1 cellular context compared by ENCODE assay signal in genomic region chr3:4986611-4987373, GRCh38.
A peak's percentile ranks its signal among the peaks of the same experiment; 100 is the strongest.
TF ChIP-seq lines count a peak whose summit lies in the region.

No MANE protein-coding gene starts in this region.

TF ChIP-seq in K562, 482 proteins besides CTCF, POLR2A, EP300 and RAD21 (continued from another document and continues in another):
- no peak for TF ChIP-seq ETS2 (tag; IDR thresholded peaks at IDR 0.05; ENCODE audit: borderline replicate concordance, poor library complexity, severe bottlenecking)
- TF ChIP-seq NRF1 (conservative IDR thresholded peaks at IDR 0.05 in 1 of 2, IDR thresholded peaks at IDR 0.05 in 1 of 2), result peak; percentile 60 to 62
- no peak for TF ChIP-seq RNF2 (IDR thresholded peaks at IDR 0.05)
- no peak for TF ChIP-seq TGIF2 (CRISPR knock-in tag; IDR thresholded peaks at IDR 0.05)
- TF ChIP-seq ESRRB (CRISPR knock-in tag; IDR thresholded peaks at IDR 0.05; ENCODE audit: borderline replicate concordance), result no peak
- 0 out of 2 replicates have a peak, but pooled peaks have one; percentile 42 for TF ChIP-seq ELF2 (CRISPR knock-in tag; IDR thresholded peaks at IDR 0.05)
- TF ChIP-seq DLX4 (CRISPR knock-in tag; IDR thresholded peaks at IDR 0.05), result no peak
- TF ChIP-seq ZNF518B (CRISPR knock-in tag; IDR thresholded peaks at IDR 0.05), result no peak
- TF ChIP-seq ARID4B (CRISPR knock-in tag; IDR thresholded peaks at IDR 0.05), result peak; percentile 68
- TF ChIP-seq NONO (IDR thresholded peaks at IDR 0.05; ENCODE audit: low read depth in 2 of 2, low read length in 1 of 2), result no peak
- TF ChIP-seq HCFC1 (IDR thresholded peaks at IDR 0.05; ENCODE audit: low read depth, low read length), result peak; percentile 44; the same call in 1 of the 2 replicates
- peak; percentile 95 for TF ChIP-seq CREM (IDR thresholded peaks at IDR 0.05; ENCODE audit: low read depth)
- TF ChIP-seq MAFK (IDR thresholded peaks at IDR 0.05; ENCODE audit: low read length), result peak; percentile 78
- no peak for TF ChIP-seq IRF1 (CRISPR knock-in tag; IDR thresholded peaks at IDR 0.05; ENCODE audit: borderline replicate concordance)
- TF ChIP-seq NFIC (IDR thresholded peaks at IDR 0.05), result no peak
- no peak for TF ChIP-seq ZNF436 (CRISPR knock-in tag; IDR thresholded peaks at IDR 0.05)
- peak; percentile 25; the same call in 1 of the 2 replicates for TF ChIP-seq THAP7 (CRISPR knock-in tag; IDR thresholded peaks at IDR 0.05)
- TF ChIP-seq TSC22D4 (tag; IDR thresholded peaks at IDR 0.05), result no peak
- no peak for TF ChIP-seq ZC3H8 (IDR thresholded peaks at IDR 0.05)
- no peak for TF ChIP-seq ZBTB34 (CRISPR knock-in tag; IDR thresholded peaks at IDR 0.05)
- no peak for TF ChIP-seq PHB2 (IDR thresholded peaks at IDR 0.05; ENCODE audit: low read depth)
- TF ChIP-seq CBFA2T3 (IDR thresholded peaks at IDR 0.05), result peak; percentile 69
- TF ChIP-seq SNIP1 (IDR thresholded peaks at IDR 0.05; ENCODE audit: low read depth), result no peak
- peak; percentile 83 for TF ChIP-seq ZBTB17 (CRISPR knock-in tag; IDR thresholded peaks at IDR 0.05)
- peak; percentile 76 for TF ChIP-seq REST (CRISPR knock-in tag; IDR thresholded peaks at IDR 0.05; ENCODE audit: low read depth)
- no peak for TF ChIP-seq ZC3H11A (IDR thresholded peaks at IDR 0.05; ENCODE audit: low read depth, low read length)
- no peak for TF ChIP-seq MCM3 (IDR thresholded peaks at IDR 0.05)
- 0 out of 2 replicates have a peak, but pooled peaks have one; percentile 16 for TF ChIP-seq ZNF384 (IDR thresholded peaks at IDR 0.05; ENCODE audit: low read depth, low read length)
- TF ChIP-seq PHF20 (IDR thresholded peaks at IDR 0.05; ENCODE audit: partially characterized antibody), result peak; percentile 57
- no peak for TF ChIP-seq CUX1 (CRISPR knock-in tag; IDR thresholded peaks at IDR 0.05)
- TF ChIP-seq CTCFL (IDR thresholded peaks at IDR 0.05; ENCODE audit: borderline replicate concordance, insufficient read depth, low read depth, low read length, poor library complexity, severe bottlenecking), result no peak
- peak; percentile 40; the same call in 1 of the 2 replicates for TF ChIP-seq ZNF444 (CRISPR knock-in tag; IDR thresholded peaks at IDR 0.05)
- TF ChIP-seq GABPA (tag; conservative IDR thresholded peaks at IDR 0.05; ENCODE audit: low read depth), result no peak
- TF ChIP-seq ZBTB7A (IDR thresholded peaks at IDR 0.05; ENCODE audit: borderline replicate concordance, control insufficient read depth, low read depth, low read length), result peak; percentile 83
- TF ChIP-seq PHTF2 (CRISPR knock-in tag; IDR thresholded peaks at IDR 0.05), result no peak
- peak; percentile 98 for TF ChIP-seq TCF7 (IDR thresholded peaks at IDR 0.05; ENCODE audit: borderline replicate concordance)
- peak in 2 of 3 experiments; percentile 56 to 72 for TF ChIP-seq YY1 (IDR thresholded peaks at IDR 0.05; ENCODE audit: borderline replicate concordance in 1 of 3, control insufficient read depth in 1 of 3, extremely low read depth in 1 of 3, insufficient read depth in 3 of 3, insufficient read length in 1 of 3, insufficient replicate concordance in 2 of 3, low read depth in 1 of 3, low read length in 2 of 3)
